In the genomic region with DNA sequence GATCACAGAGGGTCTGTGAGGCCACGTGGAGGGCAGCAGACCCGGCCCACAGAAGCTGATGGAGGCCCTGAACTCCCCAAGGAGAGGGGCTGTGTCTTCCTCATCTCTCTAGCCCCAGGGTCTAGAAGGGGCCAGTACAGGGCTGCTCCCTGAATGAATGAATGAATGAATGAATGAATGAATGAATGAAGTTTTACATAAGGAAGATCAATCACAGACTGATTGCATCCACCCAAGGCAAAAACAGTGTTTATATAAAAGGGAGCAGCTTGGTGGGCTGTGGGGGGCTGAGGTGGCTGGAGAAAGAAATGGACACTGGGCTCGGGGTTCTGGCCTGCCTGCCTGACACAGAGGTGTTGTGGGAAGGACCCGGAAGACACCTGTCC, we compare ENCODE assay signal across 32 cellular contexts. TPM values are rescaled to one million over a fixed set of nuclear protein-coding genes. Genes with fewer than 3 reads are reported as not detected.
"Had no signal": no experiment of that assay in that cellular context is flagged by ENCODE, and none has a peak within 500 bp of the region (broad histone marks: within the 10 kb centered on the region; RNA-seq: fewer than 3 reads in every experiment).

No MANE protein-coding gene starts in this region.

- H3K4me2 ChIP-seq: smooth muscle cell had no signal

- H3K36me3 ChIP-seq: ovary, spleen, suprapubic skin, tibial artery, transverse colon, upper lobe of right lung, uterus had no signal

- H3K9me3 ChIP-seq: ovary, psoas muscle, spleen, suprapubic skin, testis, tibial artery, transverse colon, upper lobe of right lung, uterus had no signal

- ATAC-seq: naive thymus-derived CD8-positive, alpha-beta T cell; natural killer cell treated with Interleukin-12 subunit alpha and Interleukin-12 subunit beta and Interleukin-15 and Interleukin-18, amount 100 ng/mL, for 72 hours; psoas muscle; right cardiac atrium; sciatic nerve; stimulated activated memory B cell treated with anti-CD40 and anti-IgM and Interleukin-4, amounts not matched to agents 10 μg/mL and 1 μg/mL and 100 μg/mL, for 72 hours; stimulated activated naive CD8-positive, alpha-beta T cell treated with anti-CD3 and anti-CD28 coated beads, Interleukin-15, amount 100 ng/mL, for 72 hours; stimulated activated naive CD8-positive, alpha-beta T cell treated with anti-CD3 and anti-CD28 coated beads, Interleukin-15, Interleukin-2, amounts not matched to agents 100 U/mL and 50 U/mL, for 24 hours; upper lobe of right lung had no signal

- H3K4me3 ChIP-seq: ovary, psoas muscle, skin epidermis, smooth muscle cell, spleen, suprapubic skin, tibial artery, transverse colon, upper lobe of right lung, uterus had no signal

- H3K27me3 ChIP-seq: ovary, spleen, suprapubic skin, testis, tibial artery, transverse colon, upper lobe of right lung, uterus had no signal

- DNase-seq: naive thymus-derived CD8-positive, alpha-beta T cell; nephron progenitor cell; occipital lobe; ovary; psoas muscle; right cardiac atrium; stimulated activated CD4-positive, alpha-beta T cell treated with anti-CD3 and anti-CD28 coated beads, Interleukin-12 subunit alpha, Interleukin-12 subunit beta, amount 100 ng/mL, for 4 hours; stimulated activated CD4-positive, alpha-beta T cell treated with anti-CD3 and anti-CD28 coated beads, Interleukin-1b, Interleukin-23, amount 100 ng/mL, for 48 hours; stimulated activated CD4-positive, alpha-beta T cell treated with anti-CD3 and anti-CD28 coated beads, Interleukin-4, amount 100 ng/mL, for 1 hour; stimulated activated CD4-positive, alpha-beta T cell treated with anti-CD3 and anti-CD28 coated beads, Interleukin-4, amount 100 ng/mL, for 4 hours; stimulated activated CD8-positive, alpha-beta memory T cell treated with anti-CD3 and anti-CD28 coated beads, Interleukin-4, amount 100 ng/mL, for 48 hours; stimulated activated naive CD4-positive, alpha-beta T cell; stimulated activated naive CD8-positive, alpha-beta T cell treated with anti-CD3 and anti-CD28 coated beads, Interleukin-15, amount 100 ng/mL, for 72 hours; stimulated activated naive CD8-positive, alpha-beta T cell treated with anti-CD3 and anti-CD28 coated beads, Interleukin-15, Interleukin-2, amounts not matched to agents 100 U/mL and 50 U/mL, for 24 hours; testis; tibial artery; transverse colon; upper lobe of right lung; uterus had no signal

- H3K9ac ChIP-seq: parathyroid adenoma had no signal

- H3K4me1 ChIP-seq: testis had no signal

- H2AFZ ChIP-seq: parathyroid adenoma had no signal

- H3K27ac ChIP-seq: ovary, parathyroid adenoma, psoas muscle, skin epidermis, spleen, suprapubic skin, testis, tibial artery, transverse colon, upper lobe of right lung, uterus had no signal

RNA-seq across cellular contexts. Expression of a gene that starts 14.4 kb away (rescaled TPM):
- total RNA-seq: natural killer cell treated with Interleukin-12 subunit alpha and Interleukin-12 subunit beta and Interleukin-15 and Interleukin-18, amount 100 ng/mL, for 72 hours; neural crest cell; osteoblast; smooth muscle cell; transverse colon had no signal
- polyA plus RNA-seq: naive thymus-derived CD8-positive, alpha-beta T cell; smooth muscle cell had no signal

RNA-seq across cellular contexts. Expression of a gene that starts 14.4 kb away (rescaled TPM):
- total RNA-seq: naive thymus-derived CD8-positive, alpha-beta T cell; natural killer cell treated with Interleukin-12 subunit alpha and Interleukin-12 subunit beta and Interleukin-15 and Interleukin-18, amount 100 ng/mL, for 72 hours; neural crest cell; occipital lobe; osteoblast; progenitor cell of endocrine pancreas; psoas muscle; renal cortical epithelial cell; right cardiac atrium; sciatic nerve; smooth muscle cell; spleen; suprapubic skin; transverse colon; upper lobe of right lung; urinary bladder had no signal
- polyA plus RNA-seq: naive thymus-derived CD8-positive, alpha-beta T cell; psoas muscle; right cardiac atrium; smooth muscle cell; urinary bladder had no signal
